Comparison of ENCODE assay signal across 19 cellular contexts in genomic region chr14:103404920-103405319, GRCh38. TPM values are rescaled to one million over a fixed set of nuclear protein-coding genes. Genes with fewer than 3 reads are reported as not detected.
DNase-seq lines count a peak whose midpoint lies in the region; TF ChIP-seq lines count a peak whose summit lies in the region.
"Had no signal": no experiment of that assay in that cellular context is flagged by ENCODE, and none has a peak within 500 bp of the region (broad histone marks: within the 10 kb centered on the region; RNA-seq: fewer than 3 reads in every experiment).

No MANE protein-coding gene starts in this region.

- no peak overlapping the region for H2AFZ ChIP-seq in GM23248
- H2AFZ ChIP-seq in smooth muscle cell (ENCODE audit: low read depth): no peak overlapping the region

- H3K4me2 ChIP-seq in GM23248 (ENCODE audit: unreplicated experiment) (peak overlapping the region; percentile 43), smooth muscle cell (no peak overlapping the region)

- H3K9me2 ChIP-seq in GM23248 (ENCODE audit: insufficient read depth): no peaks in the 10 kb centered on the region

- no peak for TF ChIP-seq CTCF in dorsolateral prefrontal cortex (IDR thresholded peaks at IDR 0.05 in 54 of 56, conservative IDR thresholded peaks at IDR 0.05 in 2 of 56; ENCODE audit: low read depth in 1 of 56, partially characterized antibody in 56 of 56)
- TF ChIP-seq CTCF in smooth muscle cell (IDR thresholded peaks at IDR 0.05; ENCODE audit: borderline replicate concordance, insufficient read depth, poor library complexity, severe bottlenecking): no peak

- H3K9me3 ChIP-seq in GM23248 (ENCODE audit: low read depth): no peaks in the 10 kb centered on the region
- H3K9me3 ChIP-seq in smooth muscle cell (replicated peaks; ENCODE audit: low read depth): no peaks in the 10 kb centered on the region

- peaks cover 48% of the 10 kb centered on the region for H3K4me1 ChIP-seq in GM23248 (ENCODE audit: insufficient read depth)
- H3K4me1 ChIP-seq in smooth muscle cell (ENCODE audit: low read depth): peaks cover 33% of the 10 kb centered on the region

- H3K27me3 ChIP-seq in GM23248 (replicated peaks; ENCODE audit: insufficient read depth): no peaks in the 10 kb centered on the region
- no peaks in the 10 kb centered on the region for H3K27me3 ChIP-seq in dorsolateral prefrontal cortex
- no peaks in the 10 kb centered on the region for H3K27me3 ChIP-seq in smooth muscle cell (ENCODE audit: low read depth)

- H3F3A ChIP-seq in GM23248 (ENCODE audit: insufficient read depth) (peaks cover 42% of the 10 kb centered on the region), smooth muscle cell (ENCODE audit: low read depth) (peaks cover 20% of the 10 kb centered on the region)

- H3K4me3 ChIP-seq in GM23248 (no peak overlapping the region), dorsolateral prefrontal cortex (peak overlapping the region in 3 of 59 donors; percentile 11 to 13 (median 12)), smooth muscle cell (no peak overlapping the region)
- H3K4me3 ChIP-seq: GM12878 had no signal

- DNase-seq in GM23248: no peak
- DNase-seq in dorsolateral prefrontal cortex: no peak
- peak; percentile 76 for DNase-seq in iris pigment epithelial cell (ENCODE audit: low read depth)
- DNase-seq in pulmonary artery endothelial cell (ENCODE audit: low read depth, low spot score): peak; percentile 32
- DNase-seq in smooth muscle cell (lab: John Stamatoyannopoulos, UW; ENCODE audit: unreplicated experiment): no peak
- DNase-seq in NCI-H748 treated with DMSO at 0.1 percent for 48 hours (lab: John Stamatoyannopoulos, UW): no peak
- no peak for DNase-seq in GM19240 (ENCODE audit: insufficient read length, low spot score)
- DNase-seq in T-helper 1 cell: no peak
- DNase-seq: activated CD4-positive, alpha-beta T cell treated with anti-CD3 and anti-CD28 coated beads, Interleukin-2, amount 50 U/mL, for 48 hours; activated naive CD4-positive, alpha-beta T cell treated with Interleukin-2 at 50 U/mL for 16 hours; activated T-cell treated with anti-CD3 and anti-CD28 coated beads for 4 hours; DMS 273 treated with DMSO at 0.1 percent for 48 hours; GF-D8; NCI-H1092 treated with DMSO at 0.1 percent for 48 hours; NCI-H2107; SHP77 treated with DMSO at 0.1 percent for 48 hours; stimulated activated CD4-positive, alpha-beta T cell treated with anti-CD3 and anti-CD28 coated beads, Interleukin-4, amount 100 ng/mL, for 4 hours; WERI-Rb-1 had no signal

- H3K36me3 ChIP-seq in GM23248 (ENCODE audit: low read depth): peaks cover 12% of the 10 kb centered on the region
- H3K36me3 ChIP-seq in smooth muscle cell (ENCODE audit: low read depth): no peaks in the 10 kb centered on the region

- H3K9ac ChIP-seq in GM23248 (no peak overlapping the region), smooth muscle cell (ENCODE audit: low read depth) (no peak overlapping the region)

- H3K79me2 ChIP-seq in GM23248 (ENCODE audit: insufficient read depth) (peaks cover 100% of the 10 kb centered on the region), smooth muscle cell (ENCODE audit: low read depth) (peaks cover 99% of the 10 kb centered on the region)

- H3K27ac ChIP-seq in GM23248: no peak overlapping the region
- H3K27ac ChIP-seq in dorsolateral prefrontal cortex: peak overlapping the region in 43 of 59 donors; percentile 6 to 81 (median 53)
- no peak overlapping the region for H3K27ac ChIP-seq in smooth muscle cell (ENCODE audit: low read depth)
- H3K27ac ChIP-seq: WERI-Rb-1 had no signal

- in situ Hi-C loops in GM23248 (cut with MboI): no loop called here

- 75 to 83% methylated on average over 7 of the region's 7 CpGs for WGBS in GM23248 (ENCODE audit: low coverage in 1 of 2, low lambda C conversion rate in 2 of 2, missing lambda C conversion rate in 2 of 2), 2 experiments
- WGBS in smooth muscle cell (ENCODE audit: low lambda C conversion rate): 90% methylated on average over 7 of the region's 7 CpGs

- H4K20me1 ChIP-seq in GM23248 (ENCODE audit: insufficient read depth): peaks cover 18% of the 10 kb centered on the region; the same call in 1 of the 2 replicates
- H4K20me1 ChIP-seq in smooth muscle cell (ENCODE audit: low read depth): peaks cover 98% of the 10 kb centered on the region

- intact Hi-C loops in dorsolateral prefrontal cortex (cut with DNase I): no loop called here

RNA-seq across cellular contexts. Expression of gene MARK3, which starts 19.7 kb away (rescaled TPM):
- total RNA-seq in GM23248 (2014; rRNA removed; shearing (Covaris generic)): 80.6 and 107 TPM in 2 replicates
- polyA plus RNA-seq in GM23248 (2016; fragmentation: Nextera tagmentation; extraction: Ambion mirVana) (32.3 and 32.9 TPM in 2 replicates), smooth muscle cell (68.4 and 69.0 TPM in 2 replicates)
- total RNA-seq in dorsolateral prefrontal cortex (100 to 1,000 TPM; 106 to 189 (median 135) TPM), pulmonary artery endothelial cell (67.9 and 80.6 TPM in 2 replicates), smooth muscle cell (63.2 and 71.3 TPM in 2 replicates)

Comparison
In these comparisons a context has a peak if more than half of its experiments do, and no peak if none do; other contexts are left out.
1. DNase-seq: peak in iris pigment epithelial cell (single experiment) and pulmonary artery endothelial cell (single experiment); none in GM23248 (single experiment), dorsolateral prefrontal cortex (0 of 10), smooth muscle cell (single experiment), NCI-H748 treated with DMSO at 0.1 percent for 48 hours (single experiment), GM19240 (single experiment) and T-helper 1 cell (0 of 5).
2. H3K27ac ChIP-seq: peak in dorsolateral prefrontal cortex (43 of 59); none in GM23248 (single experiment) and smooth muscle cell (single experiment).